ENCODE assay signal across 25 cellular contexts in the genomic region with DNA sequence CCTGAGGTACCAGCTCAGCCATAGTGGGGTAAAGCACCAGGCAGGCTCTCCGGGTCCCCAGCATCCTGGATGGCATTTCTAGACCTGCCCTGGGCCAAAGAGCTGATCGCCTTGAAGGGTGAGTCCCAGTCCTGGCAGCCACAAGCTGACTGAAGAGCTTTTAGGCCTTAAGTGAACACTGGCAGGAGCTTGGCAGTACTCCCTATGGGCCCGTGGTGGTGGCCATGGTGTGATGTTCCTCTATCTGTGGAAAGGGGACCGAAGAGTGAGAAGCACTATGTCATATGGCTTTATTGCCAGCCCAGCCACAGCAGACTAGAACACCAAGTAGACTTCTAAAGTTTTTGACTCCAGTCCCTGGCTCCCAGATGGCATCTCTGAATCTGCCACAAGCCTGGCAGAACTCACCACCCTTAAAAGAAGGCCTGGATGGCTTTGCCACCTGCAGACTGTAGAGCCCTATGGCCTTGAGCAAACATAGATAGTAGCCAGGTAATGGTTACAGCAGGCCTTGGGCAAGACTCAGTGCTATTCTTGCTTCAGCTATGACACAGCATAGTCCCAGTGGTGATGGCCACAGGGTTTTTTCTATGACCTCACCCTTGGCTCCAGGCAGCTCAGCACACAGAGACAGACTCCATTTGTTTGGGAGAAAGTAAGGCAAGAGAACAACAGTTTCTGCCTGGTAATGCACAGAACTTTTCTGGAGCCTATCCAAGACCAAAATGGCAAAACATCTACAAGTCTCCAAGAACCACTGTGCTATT.
DNase-seq lines count a peak whose midpoint lies in the region; ATAC-seq and TF ChIP-seq lines count a peak whose summit lies in the region.
"Had no signal": no experiment of that assay in that cellular context is flagged by ENCODE, and none has a peak within 500 bp of the region (broad histone marks: within the 10 kb centered on the region; RNA-seq: fewer than 3 reads in every experiment).

No MANE protein-coding gene starts in this region.

- H3K14ac ChIP-seq in neuronal stem cell (ENCODE audit: low read length) = no peak overlapping the region

- H4K8ac ChIP-seq in neuronal stem cell (ENCODE audit: low read depth, low read length) = no peak overlapping the region

- intact Hi-C loops in head of caudate nucleus (cut with DNase I) = loop anchor here (10.0 kb wide), 1 partner anchor 254 kb away; no protein-coding TSS in a partner anchor

- H3K4me1 ChIP-seq in neuronal stem cell (ENCODE audit: control insufficient read depth in 2 of 2, insufficient read depth in 1 of 2, low read depth in 1 of 2, low read length in 2 of 2) = peaks cover 0 to 4% of the 10 kb centered on the region in 2 donors
- H3K4me1 ChIP-seq: ascending aorta, Caco-2, upper lobe of right lung had no signal

- H3K36me3 ChIP-seq in neuronal stem cell (replicated peaks in 1 of 2; ENCODE audit: control insufficient read depth in 2 of 2, insufficient read depth in 2 of 2, low read length in 2 of 2) = no peaks in the 10 kb centered on the region
- H3K36me3 ChIP-seq: ascending aorta, neutrophil, upper lobe of right lung had no signal

- WGBS in neuronal stem cell (ENCODE audit: extremely low coverage in 2 of 2, insufficient read length in 2 of 2, insufficient replicate concordance in 1 of 2), 2 donors = no CpG with 5 or more reads among the region's 4 CpGs

- no peaks in the 10 kb centered on the region for H3K27me3 ChIP-seq in neuronal stem cell (ENCODE audit: control insufficient read depth in 3 of 3, insufficient read depth in 3 of 3, low read depth in 1 of 3, low read length in 3 of 3)
- H3K27me3 ChIP-seq: ascending aorta, neutrophil, upper lobe of right lung had no signal

- H3K27ac ChIP-seq in neuronal stem cell (replicated peaks; ENCODE audit: low read length) (no peak overlapping the region), temporal lobe (ENCODE audit: low read depth, low read length) (peak overlapping the region; percentile 95)
- H3K27ac ChIP-seq: 22Rv1, ascending aorta, neutrophil, upper lobe of right lung had no signal

- H2BK15ac ChIP-seq in neuronal stem cell (ENCODE audit: low read length) = no peak overlapping the region

- H3K9me3 Mint-ChIP-seq in osteocyte (ENCODE audit: unreplicated experiment) = peaks cover 4% of the 10 kb centered on the region
- H3K9me3 Mint-ChIP-seq: activated CD4-positive, alpha-beta T cell treated with anti-CD3 and anti-CD28 coated beads, Interleukin-2, amount 10 ng/mL, durations not matched to agents 24 days and 14 days; endodermal cell; stimulated activated naive CD8-positive, alpha-beta T cell treated with anti-CD3 and anti-CD28 coated beads, Interleukin-15, amount 100 ng/mL, for 72 hours had no signal

- no peaks in the 10 kb centered on the region for H3K9me3 ChIP-seq in neuronal stem cell (replicated peaks in 1 of 2; ENCODE audit: control insufficient read depth in 2 of 2, insufficient read depth in 1 of 2, low read depth in 1 of 2, low read length in 2 of 2)
- H3K9me3 ChIP-seq: ascending aorta, Caco-2, neutrophil, upper lobe of right lung had no signal

- H3K79me1 ChIP-seq in neuronal stem cell (ENCODE audit: low read depth, low read length) = no peaks in the 10 kb centered on the region

- no peak overlapping the region for H2BK12ac ChIP-seq in neuronal stem cell (ENCODE audit: low read length)

- DNase-seq in DMS53 (lab: John Stamatoyannopoulos, UW) = peak; percentile 31
- DNase-seq in DMS53 treated with DMSO at 0.1 percent for 48 hours (lab: John Stamatoyannopoulos, UW; ENCODE audit: unreplicated experiment) = no peak
- peak in 37 of 42 donors; percentile 16 to 86 (median 58) for DNase-seq in head of caudate nucleus
- no peak for DNase-seq in neuronal stem cell (ENCODE audit: low spot score)
- DNase-seq in osteocyte (ENCODE audit: extremely low spot score, unreplicated experiment) = no peak
- DNase-seq: activated CD4-positive, alpha-beta T cell treated with anti-CD3 and anti-CD28 coated beads, Interleukin-2, amount 10 ng/mL, durations not matched to agents 24 days and 14 days; activated CD8-positive, alpha-beta memory T cell treated with anti-CD3 and anti-CD28 coated beads, Interleukin-2, amount 50 U/mL, for 4 hours; activated gamma-delta T cell; Caco-2; endodermal cell; H7; Kasumi-1; NCI-H1092 treated with DMSO at 0.1 percent for 48 hours; NCI-H2081; NCI-H524 treated with DMSO at 0.1 percent for 48 hours; stimulated activated CD4-positive, alpha-beta T cell treated with anti-CD3 and anti-CD28 coated beads, Interleukin-1b, Interleukin-23, amount 100 ng/mL, for 48 hours; stimulated activated naive CD8-positive, alpha-beta T cell treated with anti-CD3 and anti-CD28 coated beads, Interleukin-15, amount 100 ng/mL, for 72 hours; upper lobe of right lung had no signal

- H3K27me3 Mint-ChIP-seq in osteocyte (ENCODE audit: unreplicated experiment) = no peaks in the 10 kb centered on the region
- H3K27me3 Mint-ChIP-seq: activated CD4-positive, alpha-beta T cell treated with anti-CD3 and anti-CD28 coated beads, Interleukin-2, amount 10 ng/mL, durations not matched to agents 24 days and 14 days; B cell; stimulated activated naive CD8-positive, alpha-beta T cell treated with anti-CD3 and anti-CD28 coated beads, Interleukin-15, amount 100 ng/mL, for 72 hours had no signal

- H3K23ac ChIP-seq in neuronal stem cell (ENCODE audit: low read depth, low read length, poor library complexity) = no peak overlapping the region

- no peak overlapping the region for H4K91ac ChIP-seq in neuronal stem cell (ENCODE audit: low read depth, low read length, poor library complexity)

- peak overlapping the region; percentile 45 for H3K18ac ChIP-seq in neuronal stem cell (ENCODE audit: low read length)

- no peak for TF ChIP-seq CTCF in osteocyte (IDR thresholded peaks at IDR 0.05)

- no peak for ATAC-seq in HG03045 (IDR thresholded peaks at IDR 0.05; ENCODE audit: unreplicated experiment)
- no peak for ATAC-seq in HG03135 (IDR thresholded peaks at IDR 0.05; ENCODE audit: unreplicated experiment)
- ATAC-seq: stimulated activated naive CD8-positive, alpha-beta T cell treated with anti-CD3 and anti-CD28 coated beads, Interleukin-15, amount 100 ng/mL, for 72 hours; upper lobe of right lung had no signal

- no peaks in the 10 kb centered on the region for H3K4me1 Mint-ChIP-seq in osteocyte (ENCODE audit: unreplicated experiment)
- H3K4me1 Mint-ChIP-seq: activated CD4-positive, alpha-beta T cell treated with anti-CD3 and anti-CD28 coated beads, Interleukin-2, amount 10 ng/mL, durations not matched to agents 24 days and 14 days; B cell; endodermal cell; stimulated activated naive CD8-positive, alpha-beta T cell treated with anti-CD3 and anti-CD28 coated beads, Interleukin-15, amount 100 ng/mL, for 72 hours had no signal

- no peak overlapping the region for H2BK5ac ChIP-seq in neuronal stem cell (ENCODE audit: low read length)

- H3K4me2 ChIP-seq in neuronal stem cell (ENCODE audit: insufficient read depth, low read length, poor library complexity, severe bottlenecking) = no peak overlapping the region

- no peak overlapping the region for H2AFZ ChIP-seq in neuronal stem cell (ENCODE audit: low read length)

- no peak overlapping the region for H2BK120ac ChIP-seq in neuronal stem cell (ENCODE audit: low read depth, low read length)

- H3K27ac Mint-ChIP-seq in osteocyte (ENCODE audit: unreplicated experiment) = no peak overlapping the region
- H3K27ac Mint-ChIP-seq: activated CD4-positive, alpha-beta T cell treated with anti-CD3 and anti-CD28 coated beads, Interleukin-2, amount 10 ng/mL, durations not matched to agents 24 days and 14 days; B cell; endodermal cell; stimulated activated naive CD8-positive, alpha-beta T cell treated with anti-CD3 and anti-CD28 coated beads, Interleukin-15, amount 100 ng/mL, for 72 hours had no signal

- no peak overlapping the region for H3K9ac ChIP-seq in neuronal stem cell (ENCODE audit: low read depth, low read length, poor library complexity)

- H3K4me3 Mint-ChIP-seq in osteocyte (ENCODE audit: unreplicated experiment) = no peak overlapping the region
- H3K4me3 Mint-ChIP-seq: activated CD4-positive, alpha-beta T cell treated with anti-CD3 and anti-CD28 coated beads, Interleukin-2, amount 10 ng/mL, durations not matched to agents 24 days and 14 days; B cell; endodermal cell; stimulated activated naive CD8-positive, alpha-beta T cell treated with anti-CD3 and anti-CD28 coated beads, Interleukin-15, amount 100 ng/mL, for 72 hours had no signal

- H3K4ac ChIP-seq in neuronal stem cell (ENCODE audit: low read length) = no peak overlapping the region

- H3K4me3 ChIP-seq in neuronal stem cell (ENCODE audit: low read length in 2 of 2) = no peak overlapping the region
- H3K4me3 ChIP-seq: ascending aorta, upper lobe of right lung had no signal

- H3K36me3 Mint-ChIP-seq in osteocyte (ENCODE audit: unreplicated experiment) = no peaks in the 10 kb centered on the region

- no peak overlapping the region for H2AK5ac ChIP-seq in neuronal stem cell (ENCODE audit: low read depth, low read length)

Comparison
In these comparisons a context has a peak if more than half of its experiments do, and no peak if none do; other contexts are left out.
1. DNase-seq: peak in DMS53 (single experiment) and head of caudate nucleus (37 of 42); none in DMS53 treated with DMSO at 0.1 percent for 48 hours (single experiment), neuronal stem cell (single experiment) and osteocyte (single experiment).